ENCODE assay signal across 8 cellular contexts in the genomic region with DNA sequence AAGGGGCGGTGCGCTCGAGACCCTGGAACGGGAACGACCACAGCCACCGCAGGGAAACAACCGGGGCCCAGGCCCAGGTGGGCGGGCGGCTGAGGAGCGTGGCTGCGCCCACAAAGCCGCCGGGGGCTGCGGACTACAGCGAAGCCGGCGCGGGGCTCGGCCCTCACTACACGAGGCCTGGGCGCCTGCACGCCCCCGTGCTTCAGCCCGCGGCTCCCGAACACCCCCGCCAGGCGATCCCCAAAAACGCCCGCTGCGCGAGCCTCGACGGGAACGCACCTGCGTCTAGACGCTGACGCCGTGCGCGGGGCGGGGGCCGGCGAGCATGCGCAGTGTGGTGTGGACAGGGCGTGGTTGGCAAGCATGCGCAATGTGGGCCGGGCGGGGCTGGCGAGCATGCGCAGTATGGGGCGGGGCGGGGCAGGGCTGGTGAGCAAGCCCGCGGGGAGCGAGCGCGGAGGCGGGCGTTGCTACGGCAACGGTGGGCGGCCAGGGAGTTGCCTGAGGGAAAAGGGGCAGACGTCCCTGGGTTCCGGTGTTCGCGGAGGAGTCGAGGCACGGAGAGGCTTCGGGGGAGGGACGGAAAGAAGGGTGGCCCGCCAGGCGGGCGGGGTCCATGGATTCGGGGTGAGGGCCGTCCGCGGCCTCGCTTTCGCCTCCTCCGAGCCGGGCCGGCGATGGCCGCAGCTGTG. TPM values are rescaled to one million over a fixed set of nuclear protein-coding genes. Genes with fewer than 3 reads are reported as not detected.
DNase-seq lines count a peak whose midpoint lies in the region; ATAC-seq lines count a peak whose summit lies in the region.

Gene RNF32 (plus strand): TSS at position 518 of the 692 bp plus-strand sequence. CDS start 3,104 bp downstream, outside the sequence.

- ATAC-seq in GM18870 (IDR thresholded peaks at IDR 0.05; ENCODE audit: unreplicated experiment) (peak; percentile 69), HG03135 (IDR thresholded peaks at IDR 0.05; ENCODE audit: unreplicated experiment) (peak; percentile 87), left lobe of liver (peak; percentile 94)

- peak; percentile 96 for DNase-seq in ACHN
- DNase-seq in NCI-H345 treated with DMSO at 0.1 percent for 48 hours (lab: John Stamatoyannopoulos, UW; ENCODE audit: unreplicated experiment), result peak; percentile 95
- peak; percentile 92 to 93 for DNase-seq in activated CD4-positive, alpha-beta T cell treated with anti-CD3 and anti-CD28 coated beads for 4 hours
- DNase-seq in left lobe of liver (ENCODE audit: low spot score), result peak; percentile 97
- peak; percentile 98 for DNase-seq in stimulated activated CD4-positive, alpha-beta T cell treated with anti-CD3 and anti-CD28 coated beads, Interleukin-2, amount 100 ng/mL, for 4 hours (ENCODE audit: low read depth)

- peak within 1 kb of the TSS; percentile 62 for H3K27ac ChIP-seq in cingulate gyrus (ENCODE audit: low read depth, low read length)

- in situ Hi-C loops in ACHN (cut with HindIII; ENCODE audit: low pct_ligation_motif_present, low pct_unique_long_range_greater_than_20kb, low sequenced_read_pairs), result no loop called here

RNA-seq across cellular contexts. Expression of gene RNF32, which starts in this region (rescaled TPM):
- total RNA-seq in left lobe of liver, result 1.0 TPM

Comparison
In these comparisons a context has a peak if more than half of its experiments do, and no peak if none do; other contexts are left out.
1. Peak in every context shown above with its lines: DNase-seq, ATAC-seq and H3K27ac ChIP-seq.